Comparison of ENCODE assay signal across 2 cellular contexts in the genomic region with DNA sequence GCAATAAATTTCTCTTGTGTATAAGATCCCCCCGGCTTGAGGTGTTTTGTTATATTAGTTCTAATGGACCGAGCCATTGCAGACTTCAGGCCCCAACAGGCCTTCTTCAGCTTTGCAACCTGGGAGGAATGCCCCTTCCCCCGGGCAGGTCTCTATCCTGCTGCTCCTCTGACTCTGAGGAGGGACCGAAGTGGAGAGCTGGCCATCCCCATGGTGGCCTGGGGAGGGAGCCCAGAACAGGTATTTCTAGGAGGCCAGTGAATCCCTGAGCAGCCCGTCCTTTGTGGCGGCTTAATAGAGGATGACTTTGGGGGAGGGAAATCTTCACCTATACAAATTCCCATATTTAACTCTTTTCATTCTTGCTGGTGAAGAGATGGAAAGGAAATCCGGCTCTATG.
TF ChIP-seq lines count a peak whose summit lies in the region.

No MANE protein-coding gene starts in this region.

TF ChIP-seq in HepG2, 621 proteins besides CTCF, POLR2A, EP300 and RAD21:
- no peak for TF ChIP-seq MTA1 (CRISPR knock-in tag; IDR thresholded peaks at IDR 0.05; ENCODE audit: borderline replicate concordance)
- TF ChIP-seq GATAD1 (CRISPR knock-in tag; IDR thresholded peaks at IDR 0.05): no peak
- TF ChIP-seq ZSCAN31 (CRISPR knock-in tag; IDR thresholded peaks at IDR 0.05; ENCODE audit: low read depth): no peak
- TF ChIP-seq NFE2L2 (IDR thresholded peaks at IDR 0.05; ENCODE audit: low read length): no peak
- TF ChIP-seq, protein P1, sequence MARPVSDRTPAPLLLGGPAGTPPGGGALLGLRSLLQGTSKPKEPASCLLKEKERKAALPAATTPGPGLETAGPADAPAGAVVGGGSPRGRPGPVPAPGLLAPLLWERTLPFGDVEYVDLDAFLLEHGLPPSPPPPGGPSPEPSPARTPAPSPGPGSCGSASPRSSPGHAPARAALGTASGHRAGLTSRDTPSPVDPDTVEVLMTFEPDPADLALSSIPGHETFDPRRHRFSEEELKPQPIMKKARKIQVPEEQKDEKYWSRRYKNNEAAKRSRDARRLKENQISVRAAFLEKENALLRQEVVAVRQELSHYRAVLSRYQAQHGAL (CRISPR knock-in tag; IDR thresholded peaks at IDR 0.05; ENCODE audit: not compliant biosample characterization): no peak
- TF ChIP-seq TSC22D2 (CRISPR knock-in tag; IDR thresholded peaks at IDR 0.05; ENCODE audit: borderline replicate concordance): no peak
- TF ChIP-seq ZNF782 (CRISPR knock-in tag; IDR thresholded peaks at IDR 0.05; ENCODE audit: borderline replicate concordance): no peak
- no peak for TF ChIP-seq KLF6 (CRISPR knock-in tag; IDR thresholded peaks at IDR 0.05)
- TF ChIP-seq, protein P2, sequence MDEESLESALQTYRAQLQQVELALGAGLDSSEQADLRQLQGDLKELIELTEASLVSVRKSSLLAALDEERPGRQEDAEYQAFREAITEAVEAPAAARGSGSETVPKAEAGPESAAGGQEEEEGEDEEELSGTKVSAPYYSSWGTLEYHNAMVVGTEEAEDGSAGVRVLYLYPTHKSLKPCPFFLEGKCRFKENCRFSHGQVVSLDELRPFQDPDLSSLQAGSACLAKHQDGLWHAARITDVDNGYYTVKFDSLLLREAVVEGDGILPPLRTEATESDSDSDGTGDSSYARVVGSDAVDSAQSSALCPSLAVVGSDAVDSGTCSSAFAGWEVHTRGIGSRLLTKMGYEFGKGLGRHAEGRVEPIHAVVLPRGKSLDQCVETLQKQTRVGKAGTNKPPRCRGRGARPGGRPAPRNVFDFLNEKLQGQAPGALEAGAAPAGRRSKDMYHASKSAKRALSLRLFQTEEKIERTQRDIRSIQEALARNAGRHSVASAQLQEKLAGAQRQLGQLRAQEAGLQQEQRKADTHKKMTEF (CRISPR knock-in tag; IDR thresholded peaks at IDR 0.05): no peak
- no peak for TF ChIP-seq KMT2B (CRISPR knock-in tag; IDR thresholded peaks at IDR 0.05)
- TF ChIP-seq ZNF546 (CRISPR knock-in tag; conservative IDR thresholded peaks at IDR 0.05): no peak
TF ChIP-seq in HepG2: peak in this region for 0.

TF ChIP-seq in H1, 55 proteins besides CTCF, POLR2A, EP300 and RAD21:
- TF ChIP-seq SP4 (IDR thresholded peaks at IDR 0.05; ENCODE audit: low read length): no peak
- TF ChIP-seq, protein P3, sequence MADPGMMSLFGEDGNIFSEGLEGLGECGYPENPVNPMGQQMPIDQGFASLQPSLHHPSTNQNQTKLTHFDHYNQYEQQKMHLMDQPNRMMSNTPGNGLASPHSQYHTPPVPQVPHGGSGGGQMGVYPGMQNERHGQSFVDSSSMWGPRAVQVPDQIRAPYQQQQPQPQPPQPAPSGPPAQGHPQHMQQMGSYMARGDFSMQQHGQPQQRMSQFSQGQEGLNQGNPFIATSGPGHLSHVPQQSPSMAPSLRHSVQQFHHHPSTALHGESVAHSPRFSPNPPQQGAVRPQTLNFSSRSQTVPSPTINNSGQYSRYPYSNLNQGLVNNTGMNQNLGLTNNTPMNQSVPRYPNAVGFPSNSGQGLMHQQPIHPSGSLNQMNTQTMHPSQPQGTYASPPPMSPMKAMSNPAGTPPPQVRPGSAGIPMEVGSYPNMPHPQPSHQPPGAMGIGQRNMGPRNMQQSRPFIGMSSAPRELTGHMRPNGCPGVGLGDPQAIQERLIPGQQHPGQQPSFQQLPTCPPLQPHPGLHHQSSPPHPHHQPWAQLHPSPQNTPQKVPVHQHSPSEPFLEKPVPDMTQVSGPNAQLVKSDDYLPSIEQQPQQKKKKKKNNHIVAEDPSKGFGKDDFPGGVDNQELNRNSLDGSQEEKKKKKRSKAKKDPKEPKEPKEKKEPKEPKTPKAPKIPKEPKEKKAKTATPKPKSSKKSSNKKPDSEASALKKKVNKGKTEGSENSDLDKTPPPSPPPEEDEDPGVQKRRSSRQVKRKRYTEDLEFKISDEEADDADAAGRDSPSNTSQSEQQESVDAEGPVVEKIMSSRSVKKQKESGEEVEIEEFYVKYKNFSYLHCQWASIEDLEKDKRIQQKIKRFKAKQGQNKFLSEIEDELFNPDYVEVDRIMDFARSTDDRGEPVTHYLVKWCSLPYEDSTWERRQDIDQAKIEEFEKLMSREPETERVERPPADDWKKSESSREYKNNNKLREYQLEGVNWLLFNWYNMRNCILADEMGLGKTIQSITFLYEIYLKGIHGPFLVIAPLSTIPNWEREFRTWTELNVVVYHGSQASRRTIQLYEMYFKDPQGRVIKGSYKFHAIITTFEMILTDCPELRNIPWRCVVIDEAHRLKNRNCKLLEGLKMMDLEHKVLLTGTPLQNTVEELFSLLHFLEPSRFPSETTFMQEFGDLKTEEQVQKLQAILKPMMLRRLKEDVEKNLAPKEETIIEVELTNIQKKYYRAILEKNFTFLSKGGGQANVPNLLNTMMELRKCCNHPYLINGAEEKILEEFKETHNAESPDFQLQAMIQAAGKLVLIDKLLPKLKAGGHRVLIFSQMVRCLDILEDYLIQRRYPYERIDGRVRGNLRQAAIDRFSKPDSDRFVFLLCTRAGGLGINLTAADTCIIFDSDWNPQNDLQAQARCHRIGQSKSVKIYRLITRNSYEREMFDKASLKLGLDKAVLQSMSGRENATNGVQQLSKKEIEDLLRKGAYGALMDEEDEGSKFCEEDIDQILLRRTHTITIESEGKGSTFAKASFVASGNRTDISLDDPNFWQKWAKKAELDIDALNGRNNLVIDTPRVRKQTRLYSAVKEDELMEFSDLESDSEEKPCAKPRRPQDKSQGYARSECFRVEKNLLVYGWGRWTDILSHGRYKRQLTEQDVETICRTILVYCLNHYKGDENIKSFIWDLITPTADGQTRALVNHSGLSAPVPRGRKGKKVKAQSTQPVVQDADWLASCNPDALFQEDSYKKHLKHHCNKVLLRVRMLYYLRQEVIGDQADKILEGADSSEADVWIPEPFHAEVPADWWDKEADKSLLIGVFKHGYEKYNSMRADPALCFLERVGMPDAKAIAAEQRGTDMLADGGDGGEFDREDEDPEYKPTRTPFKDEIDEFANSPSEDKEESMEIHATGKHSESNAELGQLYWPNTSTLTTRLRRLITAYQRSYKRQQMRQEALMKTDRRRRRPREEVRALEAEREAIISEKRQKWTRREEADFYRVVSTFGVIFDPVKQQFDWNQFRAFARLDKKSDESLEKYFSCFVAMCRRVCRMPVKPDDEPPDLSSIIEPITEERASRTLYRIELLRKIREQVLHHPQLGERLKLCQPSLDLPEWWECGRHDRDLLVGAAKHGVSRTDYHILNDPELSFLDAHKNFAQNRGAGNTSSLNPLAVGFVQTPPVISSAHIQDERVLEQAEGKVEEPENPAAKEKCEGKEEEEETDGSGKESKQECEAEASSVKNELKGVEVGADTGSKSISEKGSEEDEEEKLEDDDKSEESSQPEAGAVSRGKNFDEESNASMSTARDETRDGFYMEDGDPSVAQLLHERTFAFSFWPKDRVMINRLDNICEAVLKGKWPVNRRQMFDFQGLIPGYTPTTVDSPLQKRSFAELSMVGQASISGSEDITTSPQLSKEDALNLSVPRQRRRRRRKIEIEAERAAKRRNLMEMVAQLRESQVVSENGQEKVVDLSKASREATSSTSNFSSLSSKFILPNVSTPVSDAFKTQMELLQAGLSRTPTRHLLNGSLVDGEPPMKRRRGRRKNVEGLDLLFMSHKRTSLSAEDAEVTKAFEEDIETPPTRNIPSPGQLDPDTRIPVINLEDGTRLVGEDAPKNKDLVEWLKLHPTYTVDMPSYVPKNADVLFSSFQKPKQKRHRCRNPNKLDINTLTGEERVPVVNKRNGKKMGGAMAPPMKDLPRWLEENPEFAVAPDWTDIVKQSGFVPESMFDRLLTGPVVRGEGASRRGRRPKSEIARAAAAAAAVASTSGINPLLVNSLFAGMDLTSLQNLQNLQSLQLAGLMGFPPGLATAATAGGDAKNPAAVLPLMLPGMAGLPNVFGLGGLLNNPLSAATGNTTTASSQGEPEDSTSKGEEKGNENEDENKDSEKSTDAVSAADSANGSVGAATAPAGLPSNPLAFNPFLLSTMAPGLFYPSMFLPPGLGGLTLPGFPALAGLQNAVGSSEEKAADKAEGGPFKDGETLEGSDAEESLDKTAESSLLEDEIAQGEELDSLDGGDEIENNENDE (IDR thresholded peaks at IDR 0.05; ENCODE audit: insufficient replicate concordance, low read length): no peak
- TF ChIP-seq PHF8 (conservative IDR thresholded peaks at IDR 0.05; ENCODE audit: low read depth, low read length): no peak
- no peak for TF ChIP-seq KDM1A (IDR thresholded peaks at IDR 0.05; ENCODE audit: borderline replicate concordance, low read length)
